ENCODE assay signal across 20 cellular contexts in genomic region chr17:46991618-46992017, GRCh38. TPM values are rescaled to one million over a fixed set of nuclear protein-coding genes. Genes with fewer than 3 reads are reported as not detected.
DNase-seq lines count a peak whose midpoint lies in the region; ATAC-seq and TF ChIP-seq lines count a peak whose summit lies in the region.
"Had no signal": no experiment of that assay in that cellular context is flagged by ENCODE, and none has a peak within 500 bp of the region (broad histone marks: within the 10 kb centered on the region; RNA-seq: fewer than 3 reads in every experiment).

No MANE protein-coding gene starts in this region.

- intact Hi-C loops in thyroid gland (cut with DNase I) = no loop called here

- peaks cover 6% of the 10 kb centered on the region for H3K27me3 Mint-ChIP-seq in GM23338 (ENCODE audit: insufficient read depth, low read depth, poor library complexity)
- H3K27me3 Mint-ChIP-seq: IgD-negative memory B cell had no signal

- no peaks in the 10 kb centered on the region for H3K9me3 ChIP-seq in thyroid gland
- H3K9me3 ChIP-seq: HAP-1, SK-N-SH had no signal

- TF ChIP-seq CTCF in thyroid gland (IDR thresholded peaks at IDR 0.05) (no peak), GM23338 (conservative IDR thresholded peaks at IDR 0.05; ENCODE audit: low read depth in 2 of 2) (no peak), GM10266 (IDR thresholded peaks at IDR 0.05; ENCODE audit: control insufficient read depth, insufficient read depth, low read depth, missing control alignments) (no peak)

- no peaks in the 10 kb centered on the region for H3F3A ChIP-seq in GM23338 (replicated peaks; ENCODE audit: low read depth)

- DNase-seq in DMS53 treated with DMSO at 0.1 percent for 48 hours (lab: John Stamatoyannopoulos, UW; ENCODE audit: unreplicated experiment) = peak; percentile 60
- peak; percentile 10 for DNase-seq in NCI-H526 treated with DMSO at 0.1 percent for 48 hours (lab: John Stamatoyannopoulos, UW)
- DNase-seq in kidney tubule cell (ENCODE audit: low spot score) = peak; percentile 8
- peak; percentile 27 to 55 for DNase-seq in thyroid gland
- DNase-seq in GM23338 (ENCODE audit: low spot score) = no peak
- no peak for DNase-seq in GM10266 (ENCODE audit: extremely low spot score)
- DNase-seq: C1 segment of cervical spinal cord, MV-4-11, NCI-H1436, NCI-H2107, NCI-H446 treated with DMSO at 0.1 percent for 48 hours, NCI-H774, SK-N-SH had no signal

- H3K9me3 Mint-ChIP-seq in GM23338 = no peaks in the 10 kb centered on the region
- H3K9me3 Mint-ChIP-seq: IgD-negative memory B cell had no signal

- H3K27me3 ChIP-seq in thyroid gland (no peaks in the 10 kb centered on the region), GM23338 (ENCODE audit: insufficient read depth) (no peaks in the 10 kb centered on the region)

- H3K4me1 ChIP-seq in thyroid gland (peaks cover 0 to 7% of the 10 kb centered on the region in 2 donors), GM23338 (ENCODE audit: insufficient read depth) (no peaks in the 10 kb centered on the region)
- H3K4me1 ChIP-seq: HAP-1 had no signal

- no peak overlapping the region for H2AFZ ChIP-seq in GM23338

- H3K27ac ChIP-seq in thyroid gland (peak overlapping the region; percentile 52 to 75 (median 59)), GM23338 (ENCODE audit: low read depth) (no peak overlapping the region)

- H3K79me2 ChIP-seq in GM23338 (replicated peaks; ENCODE audit: insufficient read depth) = no peaks in the 10 kb centered on the region

- no peak overlapping the region for H3K27ac Mint-ChIP-seq in GM23338
- H3K27ac Mint-ChIP-seq: IgD-negative memory B cell had no signal

- no peak overlapping the region for H3K4me3 Mint-ChIP-seq in GM23338

- H3K9me2 ChIP-seq in GM23338 (ENCODE audit: insufficient read depth) = no peaks in the 10 kb centered on the region
- H3K9me2 ChIP-seq: SK-N-SH had no signal

- no peak overlapping the region for H3K4me2 ChIP-seq in GM23338
- H3K4me2 ChIP-seq: SK-N-SH had no signal

- H4K20me1 ChIP-seq in GM23338 (replicated peaks; ENCODE audit: insufficient read depth) = no peaks in the 10 kb centered on the region

- no peaks in the 10 kb centered on the region for H3K36me3 ChIP-seq in thyroid gland
- no peaks in the 10 kb centered on the region for H3K36me3 ChIP-seq in GM23338 (ENCODE audit: insufficient read depth)
- H3K36me3 ChIP-seq: HAP-1 had no signal

- WGBS in thyroid gland, 2 donors = 33 to 38% methylated on average over 1 of the region's 1 CpG

- no peaks in the 10 kb centered on the region for H3K4me1 Mint-ChIP-seq in GM23338

- no peak for ATAC-seq in GM23338
- ATAC-seq in GM19328 (IDR thresholded peaks at IDR 0.05; ENCODE audit: unreplicated experiment) = no peak
- ATAC-seq: Panc1, Right ventricle myocardium inferior had no signal

- no peak for TF ChIP-seq POLR2A in thyroid gland (IDR thresholded peaks at IDR 0.05)

- H3K36me3 Mint-ChIP-seq in GM23338 (ENCODE audit: low read depth) = no peaks in the 10 kb centered on the region

- H3K4me3 ChIP-seq in thyroid gland (replicated peaks in 1 of 3) = no peak overlapping the region
- no peak overlapping the region for H3K4me3 ChIP-seq in GM23338
- H3K4me3 ChIP-seq: HAP-1 had no signal

TF ChIP-seq in GM23338, 12 proteins besides CTCF, POLR2A, EP300 and RAD21 (continues in another document):
- TF ChIP-seq JUNB (IDR thresholded peaks at IDR 0.05; ENCODE audit: unreplicated experiment) (no peak), STAT1 (IDR thresholded peaks at IDR 0.05; ENCODE audit: unreplicated experiment) (no peak), ZNF331 (CRISPR knock-in tag; IDR thresholded peaks at IDR 0.05; ENCODE audit: low read depth) (no peak), CREB1 (CRISPR knock-in tag; IDR thresholded peaks at IDR 0.05; ENCODE audit: low read depth) (no peak), ETS1 (IDR thresholded peaks at IDR 0.05) (no peak), POLR2AphosphoS5 (IDR thresholded peaks at IDR 0.05; ENCODE audit: low read depth) (no peak)
- TF ChIP-seq, protein P1, sequence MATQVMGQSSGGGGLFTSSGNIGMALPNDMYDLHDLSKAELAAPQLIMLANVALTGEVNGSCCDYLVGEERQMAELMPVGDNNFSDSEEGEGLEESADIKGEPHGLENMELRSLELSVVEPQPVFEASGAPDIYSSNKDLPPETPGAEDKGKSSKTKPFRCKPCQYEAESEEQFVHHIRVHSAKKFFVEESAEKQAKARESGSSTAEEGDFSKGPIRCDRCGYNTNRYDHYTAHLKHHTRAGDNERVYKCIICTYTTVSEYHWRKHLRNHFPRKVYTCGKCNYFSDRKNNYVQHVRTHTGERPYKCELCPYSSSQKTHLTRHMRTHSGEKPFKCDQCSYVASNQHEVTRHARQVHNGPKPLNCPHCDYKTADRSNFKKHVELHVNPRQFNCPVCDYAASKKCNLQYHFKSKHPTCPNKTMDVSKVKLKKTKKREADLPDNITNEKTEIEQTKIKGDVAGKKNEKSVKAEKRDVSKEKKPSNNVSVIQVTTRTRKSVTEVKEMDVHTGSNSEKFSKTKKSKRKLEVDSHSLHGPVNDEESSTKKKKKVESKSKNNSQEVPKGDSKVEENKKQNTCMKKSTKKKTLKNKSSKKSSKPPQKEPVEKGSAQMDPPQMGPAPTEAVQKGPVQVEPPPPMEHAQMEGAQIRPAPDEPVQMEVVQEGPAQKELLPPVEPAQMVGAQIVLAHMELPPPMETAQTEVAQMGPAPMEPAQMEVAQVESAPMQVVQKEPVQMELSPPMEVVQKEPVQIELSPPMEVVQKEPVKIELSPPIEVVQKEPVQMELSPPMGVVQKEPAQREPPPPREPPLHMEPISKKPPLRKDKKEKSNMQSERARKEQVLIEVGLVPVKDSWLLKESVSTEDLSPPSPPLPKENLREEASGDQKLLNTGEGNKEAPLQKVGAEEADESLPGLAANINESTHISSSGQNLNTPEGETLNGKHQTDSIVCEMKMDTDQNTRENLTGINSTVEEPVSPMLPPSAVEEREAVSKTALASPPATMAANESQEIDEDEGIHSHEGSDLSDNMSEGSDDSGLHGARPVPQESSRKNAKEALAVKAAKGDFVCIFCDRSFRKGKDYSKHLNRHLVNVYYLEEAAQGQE (IDR thresholded peaks at IDR 0.05; ENCODE audit: unreplicated experiment) = no peak

RNA-seq across cellular contexts. Expression of gene RPRML, which starts 12.6 kb away (rescaled TPM):
- total RNA-seq in thyroid gland = not detected
- total RNA-seq in GM23338 (2014; rRNA removed; shearing (Covaris generic)) = 8.4 and 16.4 TPM in 2 replicates
- 2.1 and 3.4 TPM in 2 replicates for polyA plus RNA-seq in GM23338 (2016; fragmentation: Nextera tagmentation; extraction: Ambion mirVana)
- total RNA-seq: HT-29; Right ventricle myocardium inferior; T-helper 1 cell treated with Interleukin-12 subunit alpha and Interleukin-12 subunit beta and Interleukin-4 antibody, amounts not matched to agents 30 ng/mL and 1 ng/mL, for 36 hours had no signal
- polyA plus RNA-seq: SK-N-SH had no signal

Comparison
In these comparisons a context has a peak if more than half of its experiments do, and no peak if none do; other contexts are left out.
1. DNase-seq: peak in DMS53 treated with DMSO at 0.1 percent for 48 hours (single experiment), NCI-H526 treated with DMSO at 0.1 percent for 48 hours (single experiment), kidney tubule cell (single experiment) and thyroid gland (2 of 2); none in GM23338 (single experiment) and GM10266 (single experiment).